Comparison of ENCODE assay signal across 8 cellular contexts in genomic region chr14:29584992-29585391, GRCh38.
DNase-seq lines count a peak whose midpoint lies in the region; ATAC-seq and TF ChIP-seq lines count a peak whose summit lies in the region.

No MANE protein-coding gene starts in this region.

- H3K9me3 ChIP-seq in ovary = no peaks in the 10 kb centered on the region

- TF ChIP-seq CTCF in foreskin fibroblast (IDR thresholded peaks at IDR 0.05; ENCODE audit: low read depth, low read length) (no peak), ovary (IDR thresholded peaks at IDR 0.05) (no peak)

- TF ChIP-seq EP300 in ovary (IDR thresholded peaks at IDR 0.05) = no peak

- WGBS in ovary, 3 donors = 14 to 20% (median 16%) methylated on average over 8 of the region's 8 CpGs

- H3K27ac ChIP-seq in ovary = no peak overlapping the region

- peaks cover 2% of the 10 kb centered on the region for H3K4me1 ChIP-seq in ovary (ENCODE audit: insufficient read depth)

- intact Hi-C loops in ovary (cut with DNase I) = no loop called here

- H3K36me3 ChIP-seq in ovary = no peaks in the 10 kb centered on the region

- H3K27me3 ChIP-seq in ovary = no peaks in the 10 kb centered on the region

- ATAC-seq in HG02610 (IDR thresholded peaks at IDR 0.05; ENCODE audit: unreplicated experiment) (no peak), HG03342 (IDR thresholded peaks at IDR 0.05; ENCODE audit: unreplicated experiment) (no peak)

- no peak for TF ChIP-seq POLR2A in ovary (IDR thresholded peaks at IDR 0.05)

- H3K4me3 ChIP-seq in foreskin fibroblast (ENCODE audit: low read depth in 1 of 2, low read length in 2 of 2) (peak overlapping the region; percentile 5 to 27), ovary (no peak overlapping the region)

- peak; percentile 94 for DNase-seq in EH (ENCODE audit: low read depth)
- DNase-seq in NCI-H510A treated with DMSO at 0.1 percent for 48 hours (lab: John Stamatoyannopoulos, UW) = peak; percentile 93
- DNase-seq in foreskin fibroblast = peak; percentile 81 to 91
- DNase-seq in ovary = peak; percentile 22 to 62 (median 42)
- DNase-seq in stimulated activated CD4-positive, alpha-beta T cell treated with anti-CD3 and anti-CD28 coated beads, Interleukin-4, amount 100 ng/mL, for 1 hour = no peak
- no peak for DNase-seq in NOMO-1 (lab: John Stamatoyannopoulos, UW; ENCODE audit: unreplicated experiment in 2 of 2)

Comparison
In these comparisons a context has a peak if more than half of its experiments do, and no peak if none do; other contexts are left out.
1. DNase-seq: peak in EH (single experiment), NCI-H510A treated with DMSO at 0.1 percent for 48 hours (single experiment), foreskin fibroblast (2 of 2) and ovary (5 of 5); none in stimulated activated CD4-positive, alpha-beta T cell treated with anti-CD3 and anti-CD28 coated beads, Interleukin-4, amount 100 ng/mL, for 1 hour (single experiment) and NOMO-1 (0 of 2).